In the genomic region with DNA sequence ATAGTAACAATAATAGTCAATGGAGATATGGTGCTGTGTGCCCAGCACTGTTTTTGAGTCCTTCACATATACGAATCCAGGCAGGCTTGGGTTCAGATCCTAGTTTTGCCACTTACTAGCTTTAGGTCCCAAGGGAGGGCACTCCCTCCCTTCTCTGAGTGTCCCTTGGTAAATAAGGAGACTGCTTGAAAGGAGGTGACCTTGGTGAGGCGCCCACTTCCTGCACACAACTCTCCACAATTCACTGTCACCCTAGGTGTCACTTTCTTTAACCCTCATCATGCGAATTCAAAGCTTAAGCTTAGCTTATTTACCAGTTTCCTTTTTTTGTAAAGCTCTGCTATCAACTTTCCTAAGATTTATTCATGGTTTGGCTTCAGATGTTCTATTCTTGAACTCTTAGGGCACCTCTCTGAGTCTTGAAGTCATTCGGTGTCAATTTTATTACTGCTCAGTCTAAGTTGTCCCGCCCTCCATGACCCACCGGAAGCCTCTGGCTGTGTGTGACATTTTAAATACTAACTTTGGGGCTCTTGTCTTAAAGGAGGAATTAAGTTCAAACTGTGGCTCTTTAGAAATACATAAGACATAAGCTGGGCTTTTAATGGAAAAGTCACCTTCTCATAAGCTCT, we compare ENCODE assay signal across 26 cellular contexts.
DNase-seq lines count a peak whose midpoint lies in the region; ATAC-seq and TF ChIP-seq lines count a peak whose summit lies in the region.
"Had no signal": no experiment of that assay in that cellular context is flagged by ENCODE, and none has a peak within 500 bp of the region (broad histone marks: within the 10 kb centered on the region; RNA-seq: fewer than 3 reads in every experiment).

No MANE protein-coding gene starts in this region.

- H3K4me2 ChIP-seq in H9 (ENCODE audit: insufficient read depth, insufficient read length, low read length) = no peak overlapping the region
- H3K4me2 ChIP-seq: neural progenitor cell, PC-9 had no signal

- H3K9me3 ChIP-seq in H9 (ENCODE audit: control insufficient read depth, low read depth, low read length) = no peaks in the 10 kb centered on the region

- no peak overlapping the region for H3K4me3 Mint-ChIP-seq in H9
- peak overlapping the region; percentile 67 for H3K4me3 Mint-ChIP-seq in natural killer cell treated with Interleukin-12 subunit alpha and Interleukin-12 subunit beta and Interleukin-15 and Interleukin-18, amount 100 ng/mL, for 72 hours
- H3K4me3 Mint-ChIP-seq in HFFc6 = no peak overlapping the region
- H3K4me3 Mint-ChIP-seq: neural progenitor cell had no signal

- H2BK20ac ChIP-seq in H9 (ENCODE audit: low read depth, low read length, poor library complexity, severe bottlenecking) = no peak overlapping the region

- DNase-seq in H9 (peak; percentile 8), NB4 (ENCODE audit: low read depth) (peak; percentile 35), left lobe of liver (ENCODE audit: low spot score) (peak; percentile 33), HFFc6 (no peak), cerebellum (ENCODE audit: low spot score) (no peak), NCI-H2081 treated with DMSO at 0.1 percent for 48 hours (lab: John Stamatoyannopoulos, UW) (no peak)
- DNase-seq in natural killer cell treated with Interleukin-12 subunit alpha and Interleukin-12 subunit beta and Interleukin-15 and Interleukin-18, amount 100 ng/mL, for 72 hours (ENCODE audit: low spot score) = no peak
- DNase-seq: activated naive CD4-positive, alpha-beta T cell treated with Interleukin-2 at 50 U/mL for 16 hours; activated T-cell treated with anti-CD3 and anti-CD28 coated beads, Interleukin-2, amount 50 U/mL, for 48 hours; amniotic stem cell; DMS153; effector CD8-positive, alpha-beta T cell; erythroblast; GM23248; head of caudate nucleus; left cardiac atrium; NCI-H146; NCI-H524 treated with DMSO at 0.1 percent for 48 hours; PC-9; posterior cingulate gyrus; right cardiac atrium; stimulated activated CD4-positive, alpha-beta T cell treated with anti-CD3 and anti-CD28 coated beads, Interleukin-2, amount 100 ng/mL, for 48 hours; substantia nigra had no signal

- TF ChIP-seq POLR2A in NB4 (IDR thresholded peaks at IDR 0.05; ENCODE audit: extremely low read depth, insufficient read length) = no peak

- H3K4ac ChIP-seq in H9 (ENCODE audit: low read depth, low read length) = no peak overlapping the region

- H3K23ac ChIP-seq in H9 (ENCODE audit: insufficient read length, low read depth, low read length) = no peak overlapping the region

- H2AFZ ChIP-seq in H9 (ENCODE audit: low read length) = no peak overlapping the region
- H2AFZ ChIP-seq: GM23248, neural progenitor cell, PC-9 had no signal

- H3K14ac ChIP-seq in H9 (ENCODE audit: insufficient read depth, low read length) = no peak overlapping the region

- H3K79me2 ChIP-seq in H9 (ENCODE audit: insufficient read depth, low read length) = no peaks in the 10 kb centered on the region

- H4K5ac ChIP-seq in H9 (ENCODE audit: insufficient read length, low read depth, low read length) = no peak overlapping the region

- peak overlapping the region; percentile 71 for H3K27ac ChIP-seq in H9 (ENCODE audit: insufficient read length, low read depth, low read length)
- H3K27ac ChIP-seq: GM23248, neural progenitor cell, PC-9 had no signal

- H2BK12ac ChIP-seq in H9 (ENCODE audit: insufficient read length, low read depth, low read length) = no peak overlapping the region

- H3K36me3 Mint-ChIP-seq in H9 (ENCODE audit: insufficient read depth in 1 of 3, low read depth in 3 of 3) (peaks cover 3 to 12% (median 10%) of the 10 kb centered on the region in 3 experiments; a peak in 5 of 7 replicates), HFFc6 (ENCODE audit: low read depth) (no peaks in the 10 kb centered on the region)
- no peaks in the 10 kb centered on the region for H3K36me3 Mint-ChIP-seq in natural killer cell treated with Interleukin-12 subunit alpha and Interleukin-12 subunit beta and Interleukin-15 and Interleukin-18, amount 100 ng/mL, for 72 hours
- H3K36me3 Mint-ChIP-seq: neural progenitor cell had no signal

- H3K56ac ChIP-seq in H9 (ENCODE audit: insufficient read length, low read depth, low read length) = no peak overlapping the region

- peaks cover 8 to 16% of the 10 kb centered on the region in 2 experiments for H3K9me3 Mint-ChIP-seq in H9
- peaks cover 3% of the 10 kb centered on the region for H3K9me3 Mint-ChIP-seq in natural killer cell treated with Interleukin-12 subunit alpha and Interleukin-12 subunit beta and Interleukin-15 and Interleukin-18, amount 100 ng/mL, for 72 hours
- H3K9me3 Mint-ChIP-seq in HFFc6 = peaks cover 4% of the 10 kb centered on the region

- TF ChIP-seq CTCF in H9 (conservative IDR thresholded peaks at IDR 0.05) = no peak
- TF ChIP-seq CTCF in NB4 (IDR thresholded peaks at IDR 0.05; ENCODE audit: low read depth, low read length) = no peak
- no peak for TF ChIP-seq CTCF in HFFc6 (IDR thresholded peaks at IDR 0.05)

- H3K4me1 Mint-ChIP-seq in H9 (peaks cover 41% of the 10 kb centered on the region in 2 experiments), HFFc6 (ENCODE audit: low read depth) (no peaks in the 10 kb centered on the region)
- peaks cover 38 to 41% of the 10 kb centered on the region in 2 donors for H3K4me1 Mint-ChIP-seq in natural killer cell treated with Interleukin-12 subunit alpha and Interleukin-12 subunit beta and Interleukin-15 and Interleukin-18, amount 100 ng/mL, for 72 hours (ENCODE audit: low read depth in 2 of 2)

- H3K23me2 ChIP-seq in H9 (ENCODE audit: insufficient read length, low read depth, low read length, poor library complexity, severe bottlenecking) = no peaks in the 10 kb centered on the region

- H3K27ac Mint-ChIP-seq in H9 (peak overlapping the region in 2 of 3 experiments; percentile 35 to 97; a peak in 2 of 7 replicates), HFFc6 (no peak overlapping the region)
- peak overlapping the region; percentile 79 for H3K27ac Mint-ChIP-seq in natural killer cell treated with Interleukin-12 subunit alpha and Interleukin-12 subunit beta and Interleukin-15 and Interleukin-18, amount 100 ng/mL, for 72 hours
- H3K27ac Mint-ChIP-seq: neural progenitor cell had no signal

- H4K8ac ChIP-seq in H9 (replicated peaks; ENCODE audit: insufficient read length, low read depth, low read length) = no peak overlapping the region

- no peaks in the 10 kb centered on the region for H3K79me1 ChIP-seq in H9 (ENCODE audit: insufficient read depth, low read depth, low read length, poor library complexity, severe bottlenecking)

- H2BK5ac ChIP-seq in H9 (ENCODE audit: insufficient read length, low read length) = no peak overlapping the region

- H3K9ac ChIP-seq in H9 (ENCODE audit: extremely low read depth, insufficient read length, low read length) = no peak overlapping the region
- H3K9ac ChIP-seq: GM23248, neural progenitor cell had no signal

- H3K18ac ChIP-seq in H9 (ENCODE audit: insufficient read length, low read depth, low read length) = no peak overlapping the region

- H4K20me1 ChIP-seq in H9 (ENCODE audit: control insufficient read depth, insufficient read depth, insufficient read length) = no peaks in the 10 kb centered on the region

- no CpG with 5 or more reads among the region's 6 CpGs for WGBS in H9 (ENCODE audit: extremely low coverage, insufficient read length, low lambda C conversion rate)

- no peak overlapping the region for H2BK15ac ChIP-seq in H9 (ENCODE audit: low read depth, low read length)

- peaks cover 17% of the 10 kb centered on the region for H3K27me3 Mint-ChIP-seq in H9 (ENCODE audit: low read depth)
- H3K27me3 Mint-ChIP-seq in natural killer cell treated with Interleukin-12 subunit alpha and Interleukin-12 subunit beta and Interleukin-15 and Interleukin-18, amount 100 ng/mL, for 72 hours = no peaks in the 10 kb centered on the region
- H3K27me3 Mint-ChIP-seq in HFFc6 (ENCODE audit: insufficient read depth) = peaks cover 35% of the 10 kb centered on the region

- H3T11ph ChIP-seq in H9 (ENCODE audit: low read length) = no peak overlapping the region

- H2BK120ac ChIP-seq in H9 (ENCODE audit: low read depth, low read length, poor library complexity, severe bottlenecking) = no peak overlapping the region

- peaks cover 2% of the 10 kb centered on the region; the same call in 1 of the 2 replicates for H3K27me3 ChIP-seq in H9 (ENCODE audit: insufficient read depth, low read length)
- H3K27me3 ChIP-seq: neural progenitor cell had no signal

- no peak overlapping the region for H2AK5ac ChIP-seq in H9 (ENCODE audit: insufficient read length, low read length)

- peaks cover 18% of the 10 kb centered on the region; the same call in 1 of the 2 replicates for H3K4me1 ChIP-seq in H9 (ENCODE audit: insufficient read depth, low read length)

- no peak overlapping the region for H3K4me3 ChIP-seq in NB4 (ENCODE audit: low read depth, low read length)
- H3K4me3 ChIP-seq: GM23248, neural progenitor cell, PC-9 had no signal

- ATAC-seq in left lobe of liver (no peak), HG03442 (IDR thresholded peaks at IDR 0.05; ENCODE audit: unreplicated experiment) (no peak)
- peak; percentile 84 to 88 for ATAC-seq in natural killer cell treated with Interleukin-12 subunit alpha and Interleukin-12 subunit beta and Interleukin-15 and Interleukin-18, amount 100 ng/mL, for 72 hours
- ATAC-seq: left cardiac atrium, right cardiac atrium, Right ventricle myocardium inferior had no signal

- H4K91ac ChIP-seq in H9 (ENCODE audit: insufficient read length, low read depth, low read length) = no peak overlapping the region

Comparison
In these comparisons a context has a peak if more than half of its experiments do, and no peak if none do; other contexts are left out.
1. DNase-seq: peak in H9 (single experiment), NB4 (single experiment) and left lobe of liver (single experiment); none in natural killer cell treated with Interleukin-12 subunit alpha and Interleukin-12 subunit beta and Interleukin-15 and Interleukin-18, amount 100 ng/mL, for 72 hours (single experiment), HFFc6 (single experiment), cerebellum (single experiment) and NCI-H2081 treated with DMSO at 0.1 percent for 48 hours (single experiment).
2. ATAC-seq: peak in natural killer cell treated with Interleukin-12 subunit alpha and Interleukin-12 subunit beta and Interleukin-15 and Interleukin-18, amount 100 ng/mL, for 72 hours (2 of 2); none in left lobe of liver (single experiment) and HG03442 (single experiment).